ENCODE assay signal across 8 cellular contexts in the genomic region with DNA sequence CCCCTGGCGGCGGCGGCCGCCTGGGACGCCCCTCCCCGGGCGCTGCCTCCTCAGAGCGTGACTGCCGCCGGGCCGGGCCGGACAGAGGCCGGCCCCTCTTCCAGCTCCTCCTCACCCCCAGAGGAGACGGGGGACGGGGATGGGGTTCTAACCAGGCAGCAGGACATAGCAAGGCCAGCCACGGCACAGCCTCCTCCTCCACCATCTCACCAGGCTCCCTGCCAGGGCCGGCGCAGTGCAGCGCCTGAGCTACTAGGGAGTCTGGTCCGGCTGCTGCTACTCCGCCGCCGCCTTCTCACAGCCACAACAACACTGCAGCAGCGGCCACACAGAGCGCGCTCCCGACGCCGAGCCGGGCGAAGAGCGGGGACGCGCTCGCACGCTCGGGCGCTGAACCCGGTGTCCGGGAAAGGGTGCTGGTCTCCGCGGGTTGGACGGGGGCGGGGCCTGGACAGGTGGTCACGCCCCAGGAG.
DNase-seq lines count a peak whose midpoint lies in the region; TF ChIP-seq lines count a peak whose summit lies in the region.
"Not testable (repeated sequence)": the region's sequence is repeated elsewhere in the genome, so short reads cannot be mapped to it uniquely, and the experiment has no call there.

No MANE protein-coding gene starts in this region.

- not testable (repeated sequence) for H3K27ac Mint-ChIP-seq in activated T-helper 1 cell treated with anti-CD3 and anti-CD28 coated beads, Interleukin-12 subunit alpha, Interleukin-12 subunit beta, Interleukin-2, Interleukin-4 antibody, amounts not matched to agents 30 ng/mL and 10 ng/mL and 1 ng/mL, durations not matched to agents 14 hours and 24 hours and 36 hours; dendritic cell treated with granulocyte-macrophage colony-stimulating factor and Interleukin-4, amounts not matched to agents 40 ng/mL and 50 ng/mL, for 4 days

- not testable (repeated sequence) for TF ChIP-seq CTCF in BE2C (IDR thresholded peaks at IDR 0.05; ENCODE audit: low read depth, low read length)

- peak overlapping the region; percentile 83 for H3K4me3 Mint-ChIP-seq in activated T-helper 1 cell treated with anti-CD3 and anti-CD28 coated beads, Interleukin-12 subunit alpha, Interleukin-12 subunit beta, Interleukin-2, Interleukin-4 antibody, amounts not matched to agents 30 ng/mL and 10 ng/mL and 1 ng/mL, durations not matched to agents 14 hours and 24 hours and 36 hours
- H3K4me3 Mint-ChIP-seq in dendritic cell treated with granulocyte-macrophage colony-stimulating factor and Interleukin-4, amounts not matched to agents 40 ng/mL and 50 ng/mL, for 4 days: peak overlapping the region; percentile 55

- intact Hi-C loops in activated T-helper 1 cell treated with anti-CD3 and anti-CD28 coated beads, Interleukin-12 subunit alpha, Interleukin-12 subunit beta, Interleukin-2, Interleukin-4 antibody, amounts not matched to agents 30 ng/mL and 10 ng/mL and 1 ng/mL, durations not matched to agents 14 hours and 24 hours and 36 hours (cut with micrococcal nuclease); dendritic cell treated with granulocyte-macrophage colony-stimulating factor and Interleukin-4, amounts not matched to agents 40 ng/mL and 50 ng/mL, for 4 days (cut with micrococcal nuclease): not testable (repeated sequence)

- not testable (repeated sequence) for H3K36me3 Mint-ChIP-seq in activated T-helper 1 cell treated with anti-CD3 and anti-CD28 coated beads, Interleukin-12 subunit alpha, Interleukin-12 subunit beta, Interleukin-2, Interleukin-4 antibody, amounts not matched to agents 30 ng/mL and 10 ng/mL and 1 ng/mL, durations not matched to agents 14 hours and 24 hours and 36 hours (ENCODE audit: low read depth); dendritic cell treated with granulocyte-macrophage colony-stimulating factor and Interleukin-4, amounts not matched to agents 40 ng/mL and 50 ng/mL, for 4 days (ENCODE audit: low read depth)

- not testable (repeated sequence) for H3K9me3 Mint-ChIP-seq in activated T-helper 1 cell treated with anti-CD3 and anti-CD28 coated beads, Interleukin-12 subunit alpha, Interleukin-12 subunit beta, Interleukin-2, Interleukin-4 antibody, amounts not matched to agents 30 ng/mL and 10 ng/mL and 1 ng/mL, durations not matched to agents 14 hours and 24 hours and 36 hours; dendritic cell treated with granulocyte-macrophage colony-stimulating factor and Interleukin-4, amounts not matched to agents 40 ng/mL and 50 ng/mL, for 4 days

- in situ Hi-C loops in KBM-7 (cut with MboI; ENCODE audit: low pct_unique_long_range_greater_than_20kb, low sequenced_read_pairs): not testable (repeated sequence)

- H3K4me1 Mint-ChIP-seq in activated T-helper 1 cell treated with anti-CD3 and anti-CD28 coated beads, Interleukin-12 subunit alpha, Interleukin-12 subunit beta, Interleukin-2, Interleukin-4 antibody, amounts not matched to agents 30 ng/mL and 10 ng/mL and 1 ng/mL, durations not matched to agents 14 hours and 24 hours and 36 hours (ENCODE audit: low read depth); dendritic cell treated with granulocyte-macrophage colony-stimulating factor and Interleukin-4, amounts not matched to agents 40 ng/mL and 50 ng/mL, for 4 days (ENCODE audit: low read depth): not testable (repeated sequence)

- H3K9me3 ChIP-seq in BE2C: not testable (repeated sequence)

- not testable (repeated sequence) for H3K36me3 ChIP-seq in BE2C

- not testable (repeated sequence) for H3K4me3 ChIP-seq in BE2C (ENCODE audit: low read depth, low read length)

- not testable (repeated sequence) for H3K27me3 Mint-ChIP-seq in activated T-helper 1 cell treated with anti-CD3 and anti-CD28 coated beads, Interleukin-12 subunit alpha, Interleukin-12 subunit beta, Interleukin-2, Interleukin-4 antibody, amounts not matched to agents 30 ng/mL and 10 ng/mL and 1 ng/mL, durations not matched to agents 14 hours and 24 hours and 36 hours (ENCODE audit: insufficient read depth)
- H3K27me3 Mint-ChIP-seq in dendritic cell treated with granulocyte-macrophage colony-stimulating factor and Interleukin-4, amounts not matched to agents 40 ng/mL and 50 ng/mL, for 4 days: peaks cover 27% of the 10 kb centered on the region

- peak; percentile 21 for DNase-seq in BE2C
- DNase-seq in KBM-7: peak; percentile 76
- peak; percentile 10 for DNase-seq in T follicular helper cell (ENCODE audit: low read depth)
- peak; percentile 47 for DNase-seq in activated T-helper 1 cell treated with anti-CD3 and anti-CD28 coated beads, Interleukin-12 subunit alpha, Interleukin-12 subunit beta, Interleukin-2, Interleukin-4 antibody, amounts not matched to agents 30 ng/mL and 10 ng/mL and 1 ng/mL, durations not matched to agents 14 hours and 24 hours and 36 hours (ENCODE audit: low spot score)
- peak; percentile 56 for DNase-seq in iPS-NIHi11 (ENCODE audit: low spot score)
- peak; percentile 26 for DNase-seq in pons (ENCODE audit: low spot score)
- peak; percentile 74 for DNase-seq in stimulated activated CD8-positive, alpha-beta memory T cell treated with anti-CD3 and anti-CD28 coated beads, Interleukin-4, amount 100 ng/mL, for 48 hours

- H3K27me3 ChIP-seq in BE2C: not testable (repeated sequence)

- not testable (repeated sequence) for H3K4me1 ChIP-seq in BE2C

Comparison
In these comparisons a context has a peak if more than half of its experiments do, and no peak if none do; other contexts are left out.
1. DNase-seq: peak in every context shown above with its lines; median percentile 76 in KBM-7; 74 in stimulated activated CD8-positive, alpha-beta memory T cell treated with anti-CD3 and anti-CD28 coated beads, Interleukin-4, amount 100 ng/mL, for 48 hours; 56 in iPS-NIHi11; 47 in activated T-helper 1 cell treated with anti-CD3 and anti-CD28 coated beads, Interleukin-12 subunit alpha, Interleukin-12 subunit beta, Interleukin-2, Interleukin-4 antibody, amounts not matched to agents 30 ng/mL and 10 ng/mL and 1 ng/mL, durations not matched to agents 14 hours and 24 hours and 36 hours; 26 in pons; 21 in BE2C; 10 in T follicular helper cell.